ENCODE assay signal across 8 cellular contexts in genomic region chr12:10673660-10674384, GRCh38. TPM values are rescaled to one million over a fixed set of nuclear protein-coding genes. Genes with fewer than 3 reads are reported as not detected.
A peak's percentile ranks its signal among the peaks of the same experiment; 100 is the strongest.
DNase-seq lines count a peak whose midpoint lies in the region; ATAC-seq, FAIRE-seq and TF ChIP-seq lines count a peak whose summit lies in the region.

STYK1 (minus strand) TSS chr12:10674052; CDS start chr12:10634618, 39,434 bp downstream.

- H2AK5ac ChIP-seq in H1 (ENCODE audit: low read depth, low read length), result no peak within 1 kb of the TSS

- H3K9ac ChIP-seq in H1 (replicated peaks in 1 of 4; ENCODE audit: extremely low read depth in 1 of 4, low read depth in 3 of 4, low read length in 3 of 4), result peak within 1 kb of the TSS in 2 of 4 experiments; percentile 20 to 26; a peak in 2 of 7 replicates

- TF ChIP-seq CTCF in GM10248 (IDR thresholded peaks at IDR 0.05; ENCODE audit: control extremely low read depth, extremely low read depth, low read depth, missing control alignments) (peak; percentile 90), H1 (IDR thresholded peaks at IDR 0.05; ENCODE audit: control extremely low read depth in 1 of 3, insufficient read depth in 1 of 3, low read depth in 1 of 3, low read length in 3 of 3) (peak; percentile 93 to 97 (median 97)), mesothelial cell of epicardium (IDR thresholded peaks at IDR 0.05; ENCODE audit: unreplicated experiment) (peak; percentile 95)

- no peak within 1 kb of the TSS for H3K4ac ChIP-seq in H1 (replicated peaks; ENCODE audit: insufficient read length, low read depth, low read length)

- no peak within 1 kb of the TSS for H4K5ac ChIP-seq in H1 (ENCODE audit: insufficient read length, low read depth, low read length)

- CTCF ChIA-PET in GM10248 (lab: Yijun Ruan, JAX), result no interaction called here
- CTCF ChIA-PET in H1 (lab: Charles Lee; ENCODE audit: partially characterized antibody), result interaction anchor here (1.4 kb wide), 1 partner anchor 59 kb away, joined by 4 read pairs; no protein-coding TSS in a partner anchor

- H3K23ac ChIP-seq in H1 (ENCODE audit: insufficient read length), result no peak within 1 kb of the TSS

- TF ChIP-seq EP300 in H1 (IDR thresholded peaks at IDR 0.05; ENCODE audit: borderline replicate concordance in 1 of 2, low read depth in 2 of 2, low read length in 2 of 2), result no peak

- ATAC-seq in HG03064 (IDR thresholded peaks at IDR 0.05; ENCODE audit: low read depth, unreplicated experiment), result peak; percentile 57

- peak within 1 kb of the TSS; percentile 74 for H3K4me3 Mint-ChIP-seq in mesothelial cell of epicardium

- 1% methylated on average over 22 of the region's 35 CpGs; no CpG with 5 or more reads in 1 of the 2 experiments for WGBS in H1 (ENCODE audit: extremely low coverage in 1 of 2, insufficient coverage in 1 of 2, insufficient read length in 1 of 2, insufficient replicate concordance in 2 of 2, low coverage in 1 of 2, low lambda C conversion rate in 2 of 2, missing lambda C conversion rate in 1 of 2), 2 experiments

- H3K56ac ChIP-seq in H1 (replicated peaks; ENCODE audit: insufficient read length, low read depth, low read length), result no peak within 1 kb of the TSS

- peak within 1 kb of the TSS; percentile 41 to 77 (median 74) for H3K4me3 ChIP-seq in H1 (ENCODE audit: extremely low read depth in 1 of 4, insufficient read depth in 2 of 4, low read depth in 3 of 4, low read length in 4 of 4)

- H2BK15ac ChIP-seq in H1 (ENCODE audit: low read length), result no peak within 1 kb of the TSS

- H2AFZ ChIP-seq in H1 (ENCODE audit: low read length), result peak within 1 kb of the TSS; percentile 98

- peak within 1 kb of the TSS; percentile 18; the same call in 1 of the 2 replicates for H2BK12ac ChIP-seq in H1 (ENCODE audit: low read depth, low read length)

- peaks cover 0 to 2% (median 0%) of the 10 kb centered on the region in 4 experiments; a peak in 1 of 7 replicates for H3K4me1 ChIP-seq in H1 (replicated peaks in 1 of 4; ENCODE audit: control insufficient read depth in 3 of 4, insufficient read depth in 4 of 4, low read length in 3 of 4)

- TF ChIP-seq RAD21 in H1 (IDR thresholded peaks at IDR 0.05 in 1 of 2, conservative IDR thresholded peaks at IDR 0.05 in 1 of 2; ENCODE audit: low read depth in 2 of 2, low read length in 2 of 2), result peak; percentile 87 to 90

- no peak within 1 kb of the TSS for H4K91ac ChIP-seq in H1 (replicated peaks; ENCODE audit: insufficient read length, low read length)

- H3K36me3 ChIP-seq in H1 (ENCODE audit: control insufficient read depth in 2 of 4, insufficient read depth in 4 of 4, low read length in 3 of 4), result no peaks in the 10 kb centered on the region

- no peak for FAIRE-seq in H1 (lab: Jason Lieb, UNC)

- no peaks in the 10 kb centered on the region for H3K9me3 ChIP-seq in H1 (ENCODE audit: insufficient read depth in 2 of 2, low read depth in 1 of 2, low read length in 1 of 2)

- H4K8ac ChIP-seq in H1 (ENCODE audit: extremely low read depth, insufficient read depth, low read length), result peak within 1 kb of the TSS; percentile 57

- H3K14ac ChIP-seq in H1 (ENCODE audit: insufficient read length), result no peak within 1 kb of the TSS

- H3K23me2 ChIP-seq in H1 (ENCODE audit: low read depth, low read length), result peaks cover 6% of the 10 kb centered on the region; the same call in 1 of the 2 replicates

- H3K4me1 Mint-ChIP-seq in mesothelial cell of epicardium, result peaks cover 7% of the 10 kb centered on the region

- H3K27me3 Mint-ChIP-seq in mesothelial cell of epicardium (ENCODE audit: low read depth), result peaks cover 18% of the 10 kb centered on the region

- no peak within 1 kb of the TSS for H2BK5ac ChIP-seq in H1 (ENCODE audit: low read depth, low read length)

- no peak for TF ChIP-seq POLR2A in H1 (IDR thresholded peaks at IDR 0.05; ENCODE audit: control extremely low read depth in 1 of 2, low read depth in 2 of 2, low read length in 2 of 2)

- peak within 1 kb of the TSS; percentile 30 for H3K27ac Mint-ChIP-seq in mesothelial cell of epicardium

- POLR2A ChIA-PET in GM10248 (lab: Yijun Ruan, JAX), result no interaction called here
- POLR2A ChIA-PET in H1 (lab: Charles Lee; ENCODE audit: partially characterized antibody), result no interaction called here

- H4K20me1 ChIP-seq in H1 (replicated peaks in 1 of 2; ENCODE audit: control insufficient read depth in 1 of 2, insufficient read depth in 2 of 2, low read length in 2 of 2), result no peaks in the 10 kb centered on the region

- no peak within 1 kb of the TSS for H2BK120ac ChIP-seq in H1 (replicated peaks; ENCODE audit: low read depth, low read length)

- H3K18ac ChIP-seq in H1 (ENCODE audit: extremely low read depth, low read length), result no peak within 1 kb of the TSS

- no peaks in the 10 kb centered on the region for H3K36me3 Mint-ChIP-seq in mesothelial cell of epicardium

- no peak within 1 kb of the TSS for H2BK20ac ChIP-seq in H1 (ENCODE audit: low read length)

- H3K79me1 ChIP-seq in H1 (ENCODE audit: low read depth, low read length), result no peaks in the 10 kb centered on the region

- H3K79me2 ChIP-seq in H1 (ENCODE audit: control insufficient read depth in 1 of 2, insufficient read depth in 2 of 2, low read length in 2 of 2), result no peaks in the 10 kb centered on the region

- peak within 1 kb of the TSS; percentile 40 to 73 for H3K4me2 ChIP-seq in H1 (ENCODE audit: insufficient read depth in 1 of 2, low read depth in 2 of 2, low read length in 2 of 2)

- H3K27ac ChIP-seq in H1 (ENCODE audit: low read depth, low read length), result no peak within 1 kb of the TSS

- peak; percentile 81 for DNase-seq in GM10248 (ENCODE audit: extremely low spot score)
- DNase-seq in NCI-H510A treated with DMSO at 0.1 percent for 48 hours (lab: John Stamatoyannopoulos, UW), result peak; percentile 90
- DNase-seq in activated CD8-positive, alpha-beta memory T cell treated with anti-CD3 and anti-CD28 coated beads for 1 hour (ENCODE audit: extremely low read depth in 1 of 2, low read depth in 1 of 2), result peak; percentile 54 to 68
- peak; percentile 65 to 96 for DNase-seq in H1 (ENCODE audit: low read depth in 1 of 2, low spot score in 2 of 2)
- DNase-seq in mesothelial cell of epicardium (ENCODE audit: low spot score in 2 of 2, unreplicated experiment in 2 of 2), result peak; percentile 31 to 82
- DNase-seq in stimulated activated CD8-positive, alpha-beta memory T cell treated with anti-CD3 and anti-CD28 coated beads, Interleukin-15, amount 100 ng/mL, for 1 hour (ENCODE audit: low read depth), result peak; percentile 67
- DNase-seq in NCI-H1048 (lab: John Stamatoyannopoulos, UW), result no peak

- no peaks in the 10 kb centered on the region for H3K27me3 ChIP-seq in H1 (replicated peaks in 1 of 4; ENCODE audit: control insufficient read depth in 3 of 4, extremely low read depth in 1 of 4, insufficient read depth in 3 of 4, low read length in 3 of 4)

- peaks cover 4% of the 10 kb centered on the region for H3K9me3 Mint-ChIP-seq in mesothelial cell of epicardium

TF ChIP-seq in H1, 55 proteins besides CTCF, POLR2A, EP300 and RAD21 (continues in another document):
- TF ChIP-seq MAFK (IDR thresholded peaks at IDR 0.05; ENCODE audit: low read depth, low read length) (peak; percentile 90), SUZ12 (IDR thresholded peaks at IDR 0.05; ENCODE audit: low read length) (no peak), RXRA (IDR thresholded peaks at IDR 0.05; ENCODE audit: insufficient read depth, low read depth, low read length) (no peak), TEAD4 (IDR thresholded peaks at IDR 0.05; ENCODE audit: low read depth, low read length) (no peak), BACH1 (IDR thresholded peaks at IDR 0.05; ENCODE audit: low read length) (peak; percentile 72), E2F6 (IDR thresholded peaks at IDR 0.05) (no peak), HDAC2 (IDR thresholded peaks at IDR 0.05; ENCODE audit: borderline replicate concordance in 1 of 2, low read depth in 2 of 2, low read length in 2 of 2) (0 out of 4 replicates have a peak, but pooled peaks of 1 of the 2 experiments have one; percentile 29), JUND (IDR thresholded peaks at IDR 0.05; ENCODE audit: low read length) (0 out of 2 replicates have a peak, but pooled peaks have one; percentile 8), ATF2 (IDR thresholded peaks at IDR 0.05; ENCODE audit: low read length) (no peak), ASH2L (IDR thresholded peaks at IDR 0.05; ENCODE audit: low read length) (peak; percentile 70), CTBP2 (IDR thresholded peaks at IDR 0.05; ENCODE audit: borderline replicate concordance, insufficient read depth, insufficient read length, low read length) (peak; percentile 27), SRF (IDR thresholded peaks at IDR 0.05; ENCODE audit: low read depth, low read length) (no peak), SIN3A (conservative IDR thresholded peaks at IDR 0.05 in 1 of 2, IDR thresholded peaks at IDR 0.05 in 1 of 2; ENCODE audit: low read depth in 1 of 2, low read length in 2 of 2) (peak in 1 of 2 experiments; percentile 79; a peak in 2 of 4 replicates), SP4 (IDR thresholded peaks at IDR 0.05; ENCODE audit: low read length) (no peak)

RNA-seq across cellular contexts. Expression of gene STYK1, which starts in this region (rescaled TPM):
- total RNA-seq in H1 (2021; fragmentation: NEBNext Ultra II Directional; extraction: Animal tissue kit (Norgen Biotek cat#: 25700)), result 1.1 and 1.6 TPM in 2 replicates
- 0.38 and 0.61 TPM in 2 replicates for polyA plus RNA-seq in H1 (2011; rRNA removed)
- 0.90 TPM for polyA plus RNA-seq in H1 (2011; cell fraction: cytosol; rRNA removed)
- polyA plus RNA-seq in H1 (2011; cell fraction: nucleus; rRNA removed), result 4.0 TPM
- 0.53 to 2.2 TPM (median 1.4 TPM) in 4 replicates for polyA plus RNA-seq in H1 (2012, experiment 1 of 2)
- polyA plus RNA-seq in H1 (2012, experiment 2 of 2), result 0.16 TPM
- polyA plus RNA-seq in H1 (2013, experiment 1 of 2), result 1.1 TPM
- polyA plus RNA-seq in H1 (2013, experiment 2 of 2), result 1.5 TPM
- 1.5 and 3.2 TPM in 2 replicates for polyA minus RNA-seq in H1 (2011; rRNA and poly(A)+ RNA removed)
- polyA minus RNA-seq in H1 (2011; cell fraction: cytosol; rRNA and poly(A)+ RNA removed), result not detected
- polyA minus RNA-seq in H1 (2011; cell fraction: nucleus; rRNA and poly(A)+ RNA removed), result 2.5 TPM
- 0.99 to 1.4 TPM (median 1.0 TPM) in 3 replicates for total RNA-seq in mesothelial cell of epicardium
